In the genomic region with DNA sequence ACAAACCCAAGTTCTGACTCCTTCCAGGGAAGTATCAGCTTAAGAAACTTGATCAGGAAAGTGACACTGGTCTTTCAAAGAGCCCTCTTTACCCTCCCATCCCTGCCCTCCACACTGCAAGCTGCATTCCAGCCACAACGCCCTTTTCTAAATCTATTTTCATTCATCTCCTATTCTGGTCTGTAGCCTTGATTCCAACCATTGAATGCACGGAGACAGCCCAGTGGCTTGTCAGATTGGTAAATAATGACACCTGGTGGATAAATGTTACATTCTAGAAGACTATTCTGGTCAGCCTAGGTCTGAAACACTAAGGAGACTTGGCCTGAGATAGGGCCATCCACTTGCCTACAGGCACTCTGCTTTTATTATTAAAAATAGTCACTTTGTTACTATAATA, we compare ENCODE assay signal across 9 cellular contexts. TPM values are rescaled to one million over a fixed set of nuclear protein-coding genes. Genes with fewer than 3 reads are reported as not detected.
DNase-seq lines count a peak whose midpoint lies in the region; ATAC-seq, FAIRE-seq and TF ChIP-seq lines count a peak whose summit lies in the region.
"Had no signal": no experiment of that assay in that cellular context is flagged by ENCODE, and none has a peak within 500 bp of the region (broad histone marks: within the 10 kb centered on the region; RNA-seq: fewer than 3 reads in every experiment).

No MANE protein-coding gene starts in this region.

- CTCF ChIA-PET in BJ (lab: Yijun Ruan, JAX) = interaction anchor here (0.7 to 12.6 kb wide), 19 partner anchors 11 to 208 kb away, joined by 3 to 179 read pairs (median 4); a partner anchor contains a TSS

- peaks cover 3% of the 10 kb centered on the region for H3K36me3 ChIP-seq in BJ (ENCODE audit: control insufficient read depth, insufficient read depth, low read length)
- H3K36me3 ChIP-seq in adipocyte (ENCODE audit: control insufficient read depth, insufficient read depth, low read length, severe bottlenecking) = no peaks in the 10 kb centered on the region

- no peaks in the 10 kb centered on the region for H3K27me3 ChIP-seq in BJ (ENCODE audit: control insufficient read depth, insufficient read depth, low read length)
- H3K27me3 ChIP-seq in adipocyte (replicated peaks; ENCODE audit: control insufficient read depth, insufficient read depth, low read length) = no peaks in the 10 kb centered on the region

- POLR2A ChIA-PET in BJ (lab: Charles Lee) = no interaction called here

- no peaks in the 10 kb centered on the region for H3K9me3 ChIP-seq in adipocyte (ENCODE audit: control insufficient read depth, low read length)

- no peak overlapping the region for H3K9ac ChIP-seq in adipocyte (ENCODE audit: low read length)

- peak; percentile 36 for TF ChIP-seq CTCF in BJ (IDR thresholded peaks at IDR 0.05; ENCODE audit: insufficient read depth, low read depth, low read length)

- DNase-seq in BJ (ENCODE audit: low read depth) (no peak), HT-29 (ENCODE audit: low spot score) (peak; percentile 76), adipocyte (ENCODE audit: low read depth) (peak; percentile 73), iPS DF 19.7 (ENCODE audit: low read depth, low spot score) (peak; percentile 25), urothelium cell line (ENCODE audit: low spot score) (peak; percentile 25)
- DNase-seq in activated CD4-positive, alpha-beta T cell treated with anti-CD3 and anti-CD28 coated beads for 48 hours = no peak

- ATAC-seq in HG02678 (IDR thresholded peaks at IDR 0.05; ENCODE audit: unreplicated experiment) = no peak
- ATAC-seq in GM18520 (IDR thresholded peaks at IDR 0.05; ENCODE audit: unreplicated experiment) = no peak

- no peaks in the 10 kb centered on the region for H3K4me1 ChIP-seq in adipocyte (ENCODE audit: control insufficient read depth, insufficient read depth, low read length)

- FAIRE-seq in urothelium cell line (lab: Jason Lieb, UNC) = no peak

- H3K4me3 ChIP-seq in BJ (ENCODE audit: low read depth, low read length) (no peak overlapping the region), adipocyte (ENCODE audit: low read length) (no peak overlapping the region)

RNA-seq across cellular contexts. Expression of a gene that starts 20.9 kb away (rescaled TPM):
- 13.8 and 16.4 TPM in 2 replicates for polyA plus RNA-seq in BJ (2011; rRNA removed)
- 2.7 and 3.4 TPM in 2 replicates for polyA minus RNA-seq in BJ (2011; rRNA and poly(A)+ RNA removed)
- total RNA-seq in HT-29 (2014; rRNA removed; shearing (Covaris generic)) = 0.29 and 1.2 TPM in 2 replicates

RNA-seq across cellular contexts. Expression of a gene that starts 22.9 kb away (rescaled TPM):
- polyA plus RNA-seq in BJ (2011; rRNA removed) = not detected in 2 replicates
- polyA minus RNA-seq in BJ (2011; rRNA and poly(A)+ RNA removed) = not detected in 2 replicates
- not detected in 2 replicates for total RNA-seq in HT-29 (2014; rRNA removed; shearing (Covaris generic))
- total RNA-seq: temporal lobe had no signal

RNA-seq across cellular contexts. Expression of a gene that starts 28.1 kb away (rescaled TPM):
- polyA plus RNA-seq in BJ (2011; rRNA removed) = 29.3 and 34.6 TPM in 2 replicates
- polyA minus RNA-seq in BJ (2011; rRNA and poly(A)+ RNA removed) = 13.1 and 18.1 TPM in 2 replicates
- total RNA-seq in HT-29 (2014; rRNA removed; shearing (Covaris generic)) = 10.4 and 11.2 TPM in 2 replicates

RNA-seq across cellular contexts. Expression of a gene that starts 28.2 kb away (rescaled TPM):
- polyA plus RNA-seq in BJ (2011; rRNA removed) = 0.17 and 0.23 TPM in 2 replicates
- 0.14 TPM in 1 of 2 replicates, not detected in the other for polyA minus RNA-seq in BJ (2011; rRNA and poly(A)+ RNA removed)
- total RNA-seq in HT-29 (2014; rRNA removed; shearing (Covaris generic)) = 0.26 and 0.36 TPM in 2 replicates

RNA-seq across cellular contexts. Expression of a gene that starts 39.8 kb away (rescaled TPM):
- polyA plus RNA-seq in BJ (2011; rRNA removed) = 0.16 and 0.37 TPM in 2 replicates
- not detected in 2 replicates for polyA minus RNA-seq in BJ (2011; rRNA and poly(A)+ RNA removed)
- 0.23 TPM in 1 of 2 replicates, not detected in the other for total RNA-seq in HT-29 (2014; rRNA removed; shearing (Covaris generic))
- total RNA-seq: temporal lobe had no signal

Comparison
In these comparisons a context has a peak if more than half of its experiments do, and no peak if none do; other contexts are left out.
1. DNase-seq: peak in HT-29 (single experiment), adipocyte (single experiment), iPS DF 19.7 (single experiment) and urothelium cell line (single experiment); none in BJ (single experiment) and activated CD4-positive, alpha-beta T cell treated with anti-CD3 and anti-CD28 coated beads for 48 hours (single experiment).